16 cellular contexts compared by ENCODE assay signal in genomic region chr9:98897745-98898144, GRCh38.
"Had no signal": no experiment of that assay in that cellular context is flagged by ENCODE, and none has a peak within 500 bp of the region (broad histone marks: within the 10 kb centered on the region; RNA-seq: fewer than 3 reads in every experiment).

No MANE protein-coding gene starts in this region.

- H3K4me1 ChIP-seq: thyroid gland, uterus had no signal

- H2AFZ ChIP-seq: hepatocyte had no signal

- H3K36me3 Mint-ChIP-seq: stimulated activated effector memory CD8-positive, alpha-beta T cell treated with anti-CD3 and anti-CD28 coated beads, Interleukin-12 subunit alpha, Interleukin-12 subunit beta, amount 100 ng/mL, for 72 hours had no signal

- H3K4me3 Mint-ChIP-seq: activated B cell treated with CpG ODN at 0.5 μM for 24 hours; activated CD4-positive, alpha-beta T cell treated with anti-CD3 and anti-CD28 coated beads, Interleukin-2, amount 10 ng/mL, durations not matched to agents 24 days and 14 days; stimulated activated effector memory CD8-positive, alpha-beta T cell treated with anti-CD3 and anti-CD28 coated beads, Interleukin-12 subunit alpha, Interleukin-12 subunit beta, amount 100 ng/mL, for 72 hours had no signal

- H3K36me3 ChIP-seq: esophagus squamous epithelium, gastroesophageal sphincter, right atrium auricular region, thyroid gland, uterus had no signal

- FAIRE-seq: TTC549 had no signal

- H3K27ac ChIP-seq: dorsolateral prefrontal cortex, esophagus squamous epithelium, gastroesophageal sphincter, hepatocyte, right atrium auricular region, thyroid gland, uterus had no signal

- H3K4me2 ChIP-seq: hepatocyte, smooth muscle cell had no signal

- DNase-seq: activated B cell treated with CpG ODN at 0.5 μM for 24 hours; activated CD4-positive, alpha-beta T cell treated with anti-CD3 and anti-CD28 coated beads, Interleukin-2, amount 10 ng/mL, durations not matched to agents 24 days and 14 days; activated naive CD4-positive, alpha-beta T cell treated with Interleukin-2 at 50 U/mL for 16 hours; cerebellar nuclear complex; dorsolateral prefrontal cortex; esophagus squamous epithelium; posterior cingulate gyrus; T-helper 2 cell; thyroid gland; uterus had no signal

- ATAC-seq: gastroesophageal sphincter; stimulated activated effector memory CD8-positive, alpha-beta T cell treated with anti-CD3 and anti-CD28 coated beads, Interleukin-12 subunit alpha, Interleukin-12 subunit beta, amount 100 ng/mL, for 72 hours had no signal

- H3K79me2 ChIP-seq: hepatocyte had no signal

- H3K27ac Mint-ChIP-seq: activated B cell treated with CpG ODN at 0.5 μM for 24 hours; activated CD4-positive, alpha-beta T cell treated with anti-CD3 and anti-CD28 coated beads, Interleukin-2, amount 10 ng/mL, durations not matched to agents 24 days and 14 days; stimulated activated effector memory CD8-positive, alpha-beta T cell treated with anti-CD3 and anti-CD28 coated beads, Interleukin-12 subunit alpha, Interleukin-12 subunit beta, amount 100 ng/mL, for 72 hours had no signal

- H3K27me3 ChIP-seq: esophagus squamous epithelium, gastroesophageal sphincter, hepatocyte, right atrium auricular region, thyroid gland, uterus had no signal

- H3K9me3 ChIP-seq: esophagus squamous epithelium, thyroid gland, uterus had no signal

- H3K4me3 ChIP-seq: dorsolateral prefrontal cortex, esophagus squamous epithelium, gastroesophageal sphincter, hepatocyte, right atrium auricular region, smooth muscle cell, thyroid gland, uterus had no signal

- H3K4me1 Mint-ChIP-seq: activated B cell treated with CpG ODN at 0.5 μM for 24 hours; stimulated activated effector memory CD8-positive, alpha-beta T cell treated with anti-CD3 and anti-CD28 coated beads, Interleukin-12 subunit alpha, Interleukin-12 subunit beta, amount 100 ng/mL, for 72 hours had no signal
